In genomic region chr11:6655020-6655789, GRCh38 we compare ENCODE assay signal across 8 cellular contexts. TPM values are rescaled to one million over a fixed set of nuclear protein-coding genes. Genes with fewer than 3 reads are reported as not detected.
A peak's percentile ranks its signal among the peaks of the same experiment; 100 is the strongest.
DNase-seq lines count a peak whose midpoint lies in the region; ATAC-seq and TF ChIP-seq lines count a peak whose summit lies in the region.

No MANE protein-coding gene starts in this region.

- H3K9me3 Mint-ChIP-seq in WTC11 = no peaks in the 10 kb centered on the region
- no peaks in the 10 kb centered on the region for H3K9me3 Mint-ChIP-seq in activated T-helper 1 cell treated with anti-CD3 and anti-CD28 coated beads, Interleukin-12 subunit alpha, Interleukin-12 subunit beta, Interleukin-2, Interleukin-4 antibody, amounts not matched to agents 30 ng/mL and 10 ng/mL and 1 ng/mL, durations not matched to agents 14 hours and 24 hours and 36 hours

- H3K27ac ChIP-seq in foreskin keratinocyte = no peak overlapping the region

- POLR2A ChIA-PET in WTC11 (lab: Charles Lee) = no interaction called here

- peaks cover 11% of the 10 kb centered on the region for H3K4me1 Mint-ChIP-seq in WTC11
- no peaks in the 10 kb centered on the region for H3K4me1 Mint-ChIP-seq in activated T-helper 1 cell treated with anti-CD3 and anti-CD28 coated beads, Interleukin-12 subunit alpha, Interleukin-12 subunit beta, Interleukin-2, Interleukin-4 antibody, amounts not matched to agents 30 ng/mL and 10 ng/mL and 1 ng/mL, durations not matched to agents 14 hours and 24 hours and 36 hours (ENCODE audit: low read depth)

- H3K27me3 ChIP-seq in foreskin keratinocyte = peaks cover 95% of the 10 kb centered on the region

- H3K27ac Mint-ChIP-seq in WTC11 = no peak overlapping the region
- no peak overlapping the region for H3K27ac Mint-ChIP-seq in activated T-helper 1 cell treated with anti-CD3 and anti-CD28 coated beads, Interleukin-12 subunit alpha, Interleukin-12 subunit beta, Interleukin-2, Interleukin-4 antibody, amounts not matched to agents 30 ng/mL and 10 ng/mL and 1 ng/mL, durations not matched to agents 14 hours and 24 hours and 36 hours

- ATAC-seq in WTC11 (peak; percentile 52), foreskin keratinocyte (peak; percentile 16), GM18858 (IDR thresholded peaks at IDR 0.05; ENCODE audit: unreplicated experiment) (no peak)

- intact Hi-C loops in posterior vena cava (cut with DNase I) = loop anchor here in 1 of 2 donors (5.0 kb wide), 1 partner anchor 38 kb away; the partner anchor contains the start of gene TPP1
- intact Hi-C loops in activated T-helper 1 cell treated with anti-CD3 and anti-CD28 coated beads, Interleukin-12 subunit alpha, Interleukin-12 subunit beta, Interleukin-2, Interleukin-4 antibody, amounts not matched to agents 30 ng/mL and 10 ng/mL and 1 ng/mL, durations not matched to agents 14 hours and 24 hours and 36 hours (cut with micrococcal nuclease) = no loop called here

- no peak overlapping the region for H3K4me3 Mint-ChIP-seq in WTC11
- no peak overlapping the region for H3K4me3 Mint-ChIP-seq in activated T-helper 1 cell treated with anti-CD3 and anti-CD28 coated beads, Interleukin-12 subunit alpha, Interleukin-12 subunit beta, Interleukin-2, Interleukin-4 antibody, amounts not matched to agents 30 ng/mL and 10 ng/mL and 1 ng/mL, durations not matched to agents 14 hours and 24 hours and 36 hours

- H3K27me3 Mint-ChIP-seq in WTC11 (ENCODE audit: low read depth) = peaks cover 19% of the 10 kb centered on the region
- H3K27me3 Mint-ChIP-seq in activated T-helper 1 cell treated with anti-CD3 and anti-CD28 coated beads, Interleukin-12 subunit alpha, Interleukin-12 subunit beta, Interleukin-2, Interleukin-4 antibody, amounts not matched to agents 30 ng/mL and 10 ng/mL and 1 ng/mL, durations not matched to agents 14 hours and 24 hours and 36 hours (ENCODE audit: insufficient read depth) = peaks cover 16% of the 10 kb centered on the region

- H3K36me3 Mint-ChIP-seq in WTC11 = no peaks in the 10 kb centered on the region
- H3K36me3 Mint-ChIP-seq in activated T-helper 1 cell treated with anti-CD3 and anti-CD28 coated beads, Interleukin-12 subunit alpha, Interleukin-12 subunit beta, Interleukin-2, Interleukin-4 antibody, amounts not matched to agents 30 ng/mL and 10 ng/mL and 1 ng/mL, durations not matched to agents 14 hours and 24 hours and 36 hours (ENCODE audit: low read depth) = no peaks in the 10 kb centered on the region

- CTCF ChIA-PET in WTC11 (lab: Charles Lee) = interaction anchor here (1.0 kb wide), 4 partner anchors 28 to 276 kb away, joined by 3 to 6 read pairs (median 4); partner anchors contain the start of gene MRPL17

- TF ChIP-seq CTCF in WTC11 (IDR thresholded peaks at IDR 0.05) = no peak
- TF ChIP-seq CTCF in foreskin keratinocyte (conservative IDR thresholded peaks at IDR 0.05) = no peak

- H3K4me1 ChIP-seq in foreskin keratinocyte = no peaks in the 10 kb centered on the region

- peak; percentile 50 for DNase-seq in EH (ENCODE audit: low read depth)
- DNase-seq in WTC11 (ENCODE audit: low spot score) = peak; percentile 34
- no peak for DNase-seq in foreskin keratinocyte
- peak; percentile 13 for DNase-seq in putamen (ENCODE audit: low spot score)
- DNase-seq in posterior vena cava (ENCODE audit: low spot score) = no peak
- DNase-seq in SHP77 treated with DMSO at 0.1 percent for 48 hours (lab: John Stamatoyannopoulos, UW) = no peak
- no peak for DNase-seq in activated T-helper 1 cell treated with anti-CD3 and anti-CD28 coated beads, Interleukin-12 subunit alpha, Interleukin-12 subunit beta, Interleukin-2, Interleukin-4 antibody, amounts not matched to agents 30 ng/mL and 10 ng/mL and 1 ng/mL, durations not matched to agents 14 hours and 24 hours and 36 hours (ENCODE audit: low spot score)

TF ChIP-seq in WTC11, 78 proteins besides CTCF, POLR2A, EP300 and RAD21 (continues in another document):
- TF ChIP-seq CREB1 (CRISPR knock-in tag; IDR thresholded peaks at IDR 0.05) (no peak), AFF4 (CRISPR knock-in tag; IDR thresholded peaks at IDR 0.05; ENCODE audit: borderline replicate concordance) (no peak), ZNF425 (CRISPR knock-in tag; conservative IDR thresholded peaks at IDR 0.05) (no peak), HMGA2 (CRISPR knock-in tag; IDR thresholded peaks at IDR 0.05) (no peak), RELA (CRISPR knock-in tag; IDR thresholded peaks at IDR 0.05; ENCODE audit: borderline replicate concordance) (no peak)

RNA-seq across cellular contexts. Expression of gene DCHS1, which starts 0.4 kb away (rescaled TPM):
- total RNA-seq in WTC11 (2021) (11.5 to 14.2 TPM (median 12.6 TPM) in 3 replicates), foreskin keratinocyte (0.03 and 0.11 TPM in 2 replicates), posterior vena cava (10 to 100 TPM; 28.9 to 42.3 TPM)
- polyA plus RNA-seq in foreskin keratinocyte = 0.02 and 0.03 TPM in 2 replicates
- total RNA-seq in activated T-helper 1 cell treated with anti-CD3 and anti-CD28 coated beads, Interleukin-12 subunit alpha, Interleukin-12 subunit beta, Interleukin-2, Interleukin-4 antibody, amounts not matched to agents 30 ng/mL and 10 ng/mL and 1 ng/mL, durations not matched to agents 14 hours and 24 hours and 36 hours = 0.24 and 0.39 TPM in 2 replicates

RNA-seq across cellular contexts. Expression of gene MRPL17, which starts 27.9 kb away (rescaled TPM):
- 68.1 to 77.1 TPM (median 70.1 TPM) in 3 replicates for total RNA-seq in WTC11 (2021)
- 70.5 and 78.7 TPM in 2 replicates for total RNA-seq in foreskin keratinocyte
- polyA plus RNA-seq in foreskin keratinocyte = 143 and 152 TPM in 2 replicates
- total RNA-seq in posterior vena cava = 10 to 100 TPM; 25.6 to 28.2 TPM
- total RNA-seq in activated T-helper 1 cell treated with anti-CD3 and anti-CD28 coated beads, Interleukin-12 subunit alpha, Interleukin-12 subunit beta, Interleukin-2, Interleukin-4 antibody, amounts not matched to agents 30 ng/mL and 10 ng/mL and 1 ng/mL, durations not matched to agents 14 hours and 24 hours and 36 hours = 121 and 132 TPM in 2 replicates

RNA-seq across cellular contexts. Expression of gene TPP1, which starts 36.0 kb away (rescaled TPM):
- total RNA-seq in WTC11 (2021) (36.2 to 51.4 TPM (median 44.8 TPM) in 3 replicates), foreskin keratinocyte (36.3 and 43.3 TPM in 2 replicates), posterior vena cava (100 to 1,000 TPM in 1 of 2 donors, 10 to 100 TPM in 1; 80.9 to 137 TPM)
- polyA plus RNA-seq in foreskin keratinocyte = 33.0 and 33.1 TPM in 2 replicates
- total RNA-seq in activated T-helper 1 cell treated with anti-CD3 and anti-CD28 coated beads, Interleukin-12 subunit alpha, Interleukin-12 subunit beta, Interleukin-2, Interleukin-4 antibody, amounts not matched to agents 30 ng/mL and 10 ng/mL and 1 ng/mL, durations not matched to agents 14 hours and 24 hours and 36 hours = 38.4 and 40.3 TPM in 2 replicates

RNA-seq across cellular contexts. Expression of gene TAF10, which starts 43.2 kb away (rescaled TPM):
- 165 to 186 TPM (median 178 TPM) in 3 replicates for total RNA-seq in WTC11 (2021)
- total RNA-seq in foreskin keratinocyte = 152 and 171 TPM in 2 replicates
- 195 and 218 TPM in 2 replicates for polyA plus RNA-seq in foreskin keratinocyte
- 100 to 1,000 TPM in 1 of 2 donors, 10 to 100 TPM in 1; 85.9 to 107 TPM for total RNA-seq in posterior vena cava
- 155 and 166 TPM in 2 replicates for total RNA-seq in activated T-helper 1 cell treated with anti-CD3 and anti-CD28 coated beads, Interleukin-12 subunit alpha, Interleukin-12 subunit beta, Interleukin-2, Interleukin-4 antibody, amounts not matched to agents 30 ng/mL and 10 ng/mL and 1 ng/mL, durations not matched to agents 14 hours and 24 hours and 36 hours

RNA-seq across cellular contexts. Expression of gene ILK, which starts 51.6 kb away (rescaled TPM):
- total RNA-seq in WTC11 (2021) (97.7 to 112 TPM (median 110 TPM) in 3 replicates), foreskin keratinocyte (143 and 151 TPM in 2 replicates), posterior vena cava (100 to 1,000 TPM; 340 to 384 TPM)
- polyA plus RNA-seq in foreskin keratinocyte = 143 and 150 TPM in 2 replicates
- total RNA-seq in activated T-helper 1 cell treated with anti-CD3 and anti-CD28 coated beads, Interleukin-12 subunit alpha, Interleukin-12 subunit beta, Interleukin-2, Interleukin-4 antibody, amounts not matched to agents 30 ng/mL and 10 ng/mL and 1 ng/mL, durations not matched to agents 14 hours and 24 hours and 36 hours = 90.1 and 97.5 TPM in 2 replicates

Comparison
In these comparisons a context has a peak if more than half of its experiments do, and no peak if none do; other contexts are left out.
1. DNase-seq: peak in EH (single experiment), WTC11 (single experiment) and putamen (single experiment); none in foreskin keratinocyte (0 of 2), posterior vena cava (single experiment), SHP77 treated with DMSO at 0.1 percent for 48 hours (single experiment) and activated T-helper 1 cell treated with anti-CD3 and anti-CD28 coated beads, Interleukin-12 subunit alpha, Interleukin-12 subunit beta, Interleukin-2, Interleukin-4 antibody, amounts not matched to agents 30 ng/mL and 10 ng/mL and 1 ng/mL, durations not matched to agents 14 hours and 24 hours and 36 hours (single experiment).